Comparison of ENCODE assay signal across 8 cellular contexts in genomic region chr9:34430843-34431437, GRCh38. TPM values are rescaled to one million over a fixed set of nuclear protein-coding genes. Genes with fewer than 3 reads are reported as not detected.
DNase-seq lines count a peak whose midpoint lies in the region; ATAC-seq, FAIRE-seq and TF ChIP-seq lines count a peak whose summit lies in the region.

No MANE protein-coding gene starts in this region.

- no peaks in the 10 kb centered on the region for H3K36me3 Mint-ChIP-seq in neural progenitor cell
- H3K36me3 Mint-ChIP-seq in stimulated activated effector memory CD8-positive, alpha-beta T cell treated with anti-CD3 and anti-CD28 coated beads, Interleukin-12 subunit alpha, Interleukin-12 subunit beta, amount 100 ng/mL, for 72 hours, result no peaks in the 10 kb centered on the region

- DNase-seq in DMS53 (lab: John Stamatoyannopoulos, UW) (peak; percentile 80), LHCN-M2 (ENCODE audit: low read depth) (peak; percentile 73), SJCRH30 (peak; percentile 57 to 78), fibroblast of lung (ENCODE audit: low read depth in 2 of 2) (peak; percentile 79 to 84), neural progenitor cell (ENCODE audit: low spot score) (peak; percentile 92), GM19239 (ENCODE audit: insufficient read length, low spot score) (no peak)
- DNase-seq in stimulated activated effector memory CD8-positive, alpha-beta T cell treated with anti-CD3 and anti-CD28 coated beads, Interleukin-12 subunit alpha, Interleukin-12 subunit beta, amount 100 ng/mL, for 72 hours (ENCODE audit: low spot score in 2 of 2), result no peak

- no peak overlapping the region for H3K4me3 Mint-ChIP-seq in neural progenitor cell
- no peak overlapping the region for H3K4me3 Mint-ChIP-seq in stimulated activated effector memory CD8-positive, alpha-beta T cell treated with anti-CD3 and anti-CD28 coated beads, Interleukin-12 subunit alpha, Interleukin-12 subunit beta, amount 100 ng/mL, for 72 hours

- TF ChIP-seq CTCF in fibroblast of lung (conservative IDR thresholded peaks at IDR 0.05 in 1 of 2, IDR thresholded peaks at IDR 0.05 in 1 of 2; ENCODE audit: low read depth in 1 of 2, low read length in 2 of 2), result no peak
- no peak for TF ChIP-seq CTCF in neural progenitor cell (IDR thresholded peaks at IDR 0.05)

- H3K9me3 ChIP-seq in SJCRH30 (replicated peaks) (no peaks in the 10 kb centered on the region), fibroblast of lung (ENCODE audit: control insufficient read depth, insufficient read depth, low read depth, low read length) (no peaks in the 10 kb centered on the region), neural progenitor cell (ENCODE audit: low read depth) (no peaks in the 10 kb centered on the region)

- H3K4me2 ChIP-seq in fibroblast of lung (ENCODE audit: extremely low read depth, insufficient read depth, low read length) (no peak overlapping the region), neural progenitor cell (no peak overlapping the region)

- H3K79me2 ChIP-seq in fibroblast of lung (ENCODE audit: control insufficient read depth, insufficient read depth, low read length) (no peaks in the 10 kb centered on the region), neural progenitor cell (ENCODE audit: low read depth) (no peaks in the 10 kb centered on the region)

- H3F3A ChIP-seq in neural progenitor cell (ENCODE audit: low read depth), result no peaks in the 10 kb centered on the region

- no peaks in the 10 kb centered on the region for H3K4me1 Mint-ChIP-seq in neural progenitor cell
- peaks cover 5% of the 10 kb centered on the region for H3K4me1 Mint-ChIP-seq in stimulated activated effector memory CD8-positive, alpha-beta T cell treated with anti-CD3 and anti-CD28 coated beads, Interleukin-12 subunit alpha, Interleukin-12 subunit beta, amount 100 ng/mL, for 72 hours

- H3K27me3 Mint-ChIP-seq in neural progenitor cell (ENCODE audit: insufficient read depth, low read depth), result peaks cover 2% of the 10 kb centered on the region

- H3K36me3 ChIP-seq in SJCRH30 (no peaks in the 10 kb centered on the region), fibroblast of lung (ENCODE audit: control insufficient read depth, insufficient read depth, low read length) (no peaks in the 10 kb centered on the region), neural progenitor cell (no peaks in the 10 kb centered on the region)

- H3K27ac ChIP-seq in SJCRH30, result no peak overlapping the region
- H3K27ac ChIP-seq in fibroblast of lung (ENCODE audit: insufficient read depth, low read length), result no peak overlapping the region
- no peak overlapping the region for H3K27ac ChIP-seq in neural progenitor cell

- no peak overlapping the region for H3K27ac Mint-ChIP-seq in neural progenitor cell
- no peak overlapping the region for H3K27ac Mint-ChIP-seq in stimulated activated effector memory CD8-positive, alpha-beta T cell treated with anti-CD3 and anti-CD28 coated beads, Interleukin-12 subunit alpha, Interleukin-12 subunit beta, amount 100 ng/mL, for 72 hours

- H3K9me3 Mint-ChIP-seq in neural progenitor cell, result no peaks in the 10 kb centered on the region
- H3K9me3 Mint-ChIP-seq in stimulated activated effector memory CD8-positive, alpha-beta T cell treated with anti-CD3 and anti-CD28 coated beads, Interleukin-12 subunit alpha, Interleukin-12 subunit beta, amount 100 ng/mL, for 72 hours, result no peaks in the 10 kb centered on the region

- H3K9ac ChIP-seq in fibroblast of lung (ENCODE audit: insufficient read depth, low read length), result no peak overlapping the region
- no peak overlapping the region for H3K9ac ChIP-seq in neural progenitor cell

- no peak for FAIRE-seq in GM19239 (lab: Jason Lieb, UNC)

- H2AFZ ChIP-seq in fibroblast of lung (ENCODE audit: low read length), result no peak overlapping the region
- H2AFZ ChIP-seq in neural progenitor cell (replicated peaks), result no peak overlapping the region

- no peak for ATAC-seq in GM18498 (IDR thresholded peaks at IDR 0.05; ENCODE audit: unreplicated experiment)
- no peak for ATAC-seq in stimulated activated effector memory CD8-positive, alpha-beta T cell treated with anti-CD3 and anti-CD28 coated beads, Interleukin-12 subunit alpha, Interleukin-12 subunit beta, amount 100 ng/mL, for 72 hours

- H3K4me1 ChIP-seq in SJCRH30 (no peaks in the 10 kb centered on the region), fibroblast of lung (ENCODE audit: control insufficient read depth, extremely low read depth, insufficient read depth, low read length) (no peaks in the 10 kb centered on the region), neural progenitor cell (no peaks in the 10 kb centered on the region)

- H3K27me3 ChIP-seq in SJCRH30 (no peaks in the 10 kb centered on the region), fibroblast of lung (ENCODE audit: control insufficient read depth, insufficient read depth, low read length) (no peaks in the 10 kb centered on the region), neural progenitor cell (no peaks in the 10 kb centered on the region)

- H3K4me3 ChIP-seq in SJCRH30 (no peak overlapping the region), fibroblast of lung (replicated peaks in 1 of 4; ENCODE audit: control extremely low read depth in 1 of 4, insufficient read depth in 1 of 4, low read depth in 3 of 4, low read length in 4 of 4) (no peak overlapping the region), neural progenitor cell (no peak overlapping the region)

- H4K20me1 ChIP-seq in fibroblast of lung (ENCODE audit: control insufficient read depth, extremely low read depth, insufficient read depth, low read length) (peaks cover 4% of the 10 kb centered on the region), neural progenitor cell (ENCODE audit: low read depth) (peaks cover 45% of the 10 kb centered on the region)

RNA-seq across cellular contexts. Expression of gene FAM219A, which starts 27.4 kb away (rescaled TPM):
- total RNA-seq in LHCN-M2 (2014; rRNA removed), result 13.0 and 17.6 TPM in 2 replicates
- 15.5 TPM for polyA plus RNA-seq in LHCN-M2 (2012)
- total RNA-seq in SJCRH30 (2014; rRNA removed; shearing (Covaris generic)), result 4.7 and 4.9 TPM in 2 replicates
- total RNA-seq in fibroblast of lung, result 3.3 and 5.3 TPM in 2 replicates
- polyA plus RNA-seq in fibroblast of lung, result 7.3 and 8.8 TPM in 2 replicates
- 9.4 and 10.5 TPM in 2 replicates for polyA plus RNA-seq in fibroblast of lung (2012)
- 16.8 and 19.6 TPM in 2 replicates for polyA minus RNA-seq in fibroblast of lung (ENCODE audit: low replicate concordance)
- 4.2 and 6.5 TPM in 2 replicates for total RNA-seq in neural progenitor cell (ENCODE audit: low replicate concordance)

RNA-seq across cellular contexts. Expression of gene DNAI1, which starts 27.7 kb away (rescaled TPM):
- total RNA-seq in LHCN-M2 (2014; rRNA removed), result not detected in 2 replicates
- not detected for polyA plus RNA-seq in LHCN-M2 (2012)
- total RNA-seq in SJCRH30 (2014; rRNA removed; shearing (Covaris generic)), result 0.08 and 0.28 TPM in 2 replicates
- total RNA-seq in fibroblast of lung, result not detected in 2 replicates
- not detected in 2 replicates for polyA plus RNA-seq in fibroblast of lung
- not detected in 2 replicates for polyA plus RNA-seq in fibroblast of lung (2012)
- polyA minus RNA-seq in fibroblast of lung (ENCODE audit: low replicate concordance), result not detected in 2 replicates
- 0.52 and 1.3 TPM in 2 replicates for total RNA-seq in neural progenitor cell (ENCODE audit: low replicate concordance)

RNA-seq across cellular contexts. Expression of gene MYORG, which starts 54.2 kb away (rescaled TPM):
- 1.2 and 1.5 TPM in 2 replicates for total RNA-seq in LHCN-M2 (2014; rRNA removed)
- 1.9 TPM for polyA plus RNA-seq in LHCN-M2 (2012)
- total RNA-seq in SJCRH30 (2014; rRNA removed; shearing (Covaris generic)), result 1.7 and 1.8 TPM in 2 replicates
- total RNA-seq in fibroblast of lung, result 0.26 and 0.83 TPM in 2 replicates
- 0.34 and 0.38 TPM in 2 replicates for polyA plus RNA-seq in fibroblast of lung
- 0.96 and 1.1 TPM in 2 replicates for polyA plus RNA-seq in fibroblast of lung (2012)
- 1.0 and 1.6 TPM in 2 replicates for polyA minus RNA-seq in fibroblast of lung (ENCODE audit: low replicate concordance)
- total RNA-seq in neural progenitor cell (ENCODE audit: low replicate concordance), result 0.03 and 0.04 TPM in 2 replicates

Comparison
In these comparisons a context has a peak if more than half of its experiments do, and no peak if none do; other contexts are left out.
1. DNase-seq: peak in DMS53 (single experiment), LHCN-M2 (single experiment), SJCRH30 (2 of 2), fibroblast of lung (2 of 2) and neural progenitor cell (single experiment); none in GM19239 (single experiment) and stimulated activated effector memory CD8-positive, alpha-beta T cell treated with anti-CD3 and anti-CD28 coated beads, Interleukin-12 subunit alpha, Interleukin-12 subunit beta, amount 100 ng/mL, for 72 hours (0 of 2).